ENCODE assay signal across 19 cellular contexts in the genomic region with DNA sequence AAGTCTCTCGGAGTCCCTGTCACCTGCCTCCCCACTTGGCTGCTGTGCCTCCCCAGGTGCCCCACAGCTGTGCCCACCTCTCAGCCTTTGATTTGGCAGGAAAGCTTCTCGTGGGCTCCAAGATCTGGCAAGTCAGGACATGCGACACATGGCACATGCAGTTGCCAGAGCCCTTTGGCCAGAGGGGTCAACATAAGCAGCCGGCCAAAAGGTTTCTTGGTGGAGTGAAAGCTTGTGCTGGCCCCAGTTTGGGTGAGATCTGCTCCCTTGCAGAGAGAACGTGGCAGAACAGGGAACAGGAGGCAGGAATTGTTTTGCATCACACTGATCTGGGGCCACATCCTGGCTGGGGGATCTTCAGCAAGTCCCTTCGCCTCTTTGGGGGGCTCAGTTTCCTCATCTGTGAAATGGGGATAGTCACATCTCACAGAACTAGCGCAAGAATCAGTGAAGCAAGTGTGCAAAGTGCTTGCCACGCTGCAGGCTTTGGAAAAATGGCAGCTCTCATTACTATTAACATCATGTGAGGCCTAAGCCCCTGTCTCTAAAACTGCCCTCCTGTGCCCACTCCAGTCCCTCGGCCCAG.
DNase-seq lines count a peak whose midpoint lies in the region; ATAC-seq, FAIRE-seq and TF ChIP-seq lines count a peak whose summit lies in the region.
"Had no signal": no experiment of that assay in that cellular context is flagged by ENCODE, and none has a peak within 500 bp of the region (broad histone marks: within the 10 kb centered on the region; RNA-seq: fewer than 3 reads in every experiment).

No MANE protein-coding gene starts in this region.

- H3K36me3 ChIP-seq in right atrium auricular region (no peaks in the 10 kb centered on the region), heart right ventricle (no peaks in the 10 kb centered on the region), HepG2 (replicated peaks in 1 of 2; ENCODE audit: control insufficient read depth in 1 of 2, insufficient read depth in 2 of 2, low read length in 2 of 2) (no peaks in the 10 kb centered on the region), tibial artery (peaks cover 0 to 6% (median 5%) of the 10 kb centered on the region in 3 donors)

- no peaks in the 10 kb centered on the region for H3K79me2 ChIP-seq in HepG2 (ENCODE audit: insufficient read depth, low read length)

- in situ Hi-C loops in HepG2 (cut with HindIII; ENCODE audit: extremely low pct_ligation_motif_present, low pct_unique_long_range_greater_than_20kb): no loop called here

- TF ChIP-seq EP300 in HepG2 (IDR thresholded peaks at IDR 0.05; ENCODE audit: low read depth in 2 of 2, low read length in 2 of 2) (no peak), HepG2 (CRISPR knock-in tag; IDR thresholded peaks at IDR 0.05; ENCODE audit: borderline replicate concordance) (no peak)

- no peak overlapping the region for H2AFZ ChIP-seq in HepG2 (ENCODE audit: low read length)

- H3K9ac ChIP-seq in HepG2 (ENCODE audit: insufficient read depth, low read depth, low read length): no peak overlapping the region

- H3K4me3 ChIP-seq in right atrium auricular region (no peak overlapping the region), heart right ventricle (no peak overlapping the region), HepG2 (replicated peaks in 1 of 3; ENCODE audit: insufficient read depth in 1 of 3, low read depth in 2 of 3, low read length in 3 of 3) (no peak overlapping the region), tibial artery (no peak overlapping the region)

- H3K27me3 ChIP-seq in right atrium auricular region (no peaks in the 10 kb centered on the region), heart right ventricle (no peaks in the 10 kb centered on the region), HepG2 (ENCODE audit: control insufficient read depth in 1 of 2, insufficient read depth in 2 of 2, low read length in 2 of 2) (peaks cover 1 to 30% of the 10 kb centered on the region in 2 experiments), tibial artery (no peaks in the 10 kb centered on the region)

- POLR2A ChIA-PET in HepG2 (lab: Yijun Ruan, JAX): no interaction called here

- no peak for DNase-seq in right atrium auricular region (ENCODE audit: low spot score)
- DNase-seq in heart right ventricle: no peak
- peak; percentile 60 for DNase-seq in cerebellar cortex (ENCODE audit: low spot score)
- no peak for DNase-seq in HepG2 (ENCODE audit: low spot score)
- peak; percentile 9 to 33 for DNase-seq in tibial artery
- no peak for DNase-seq in HuH-7 (ENCODE audit: low spot score)
- DNase-seq in stimulated activated naive CD4-positive, alpha-beta T cell treated with Interleukin-2 at 50 U/mL for 16 hours (lab: John Stamatoyannopoulos, UW): no peak
- DNase-seq: GDM1, GOT3, MM.1S, NCI-H1048, NCI-H1436, NCI-H187 treated with DMSO at 0.1 percent for 48 hours, NCI-H2107, NCI-H69 had no signal

- ATAC-seq in heart right ventricle (no peak), HepG2 (no peak), HG03442 (IDR thresholded peaks at IDR 0.05; ENCODE audit: unreplicated experiment) (no peak)
- ATAC-seq: HCT116 had no signal

- TF ChIP-seq CTCF in right atrium auricular region (IDR thresholded peaks at IDR 0.05): no peak
- no peak for TF ChIP-seq CTCF in heart right ventricle (IDR thresholded peaks at IDR 0.05)
- TF ChIP-seq CTCF in HepG2 (CRISPR knock-in tag; IDR thresholded peaks at IDR 0.05): no peak
- TF ChIP-seq CTCF in tibial artery (IDR thresholded peaks at IDR 0.05): no peak

- peak overlapping the region; percentile 71 to 76 for H3K27ac ChIP-seq in right atrium auricular region
- no peak overlapping the region for H3K27ac ChIP-seq in heart right ventricle
- H3K27ac ChIP-seq in HepG2 (ENCODE audit: extremely low read length, insufficient read depth, low read length): no peak overlapping the region
- H3K27ac ChIP-seq in tibial artery: peak overlapping the region; percentile 84 to 90

- H3K4me1 ChIP-seq in right atrium auricular region (peaks cover 0 to 84% of the 10 kb centered on the region in 2 donors), heart right ventricle (peaks cover 0 to 50% (median 28%) of the 10 kb centered on the region in 9 donors), HepG2 (ENCODE audit: insufficient read depth, low read length) (peaks cover 21% of the 10 kb centered on the region), tibial artery (peaks cover 0 to 92% (median 70%) of the 10 kb centered on the region in 4 donors)

- TF ChIP-seq RAD21 in HepG2 (CRISPR knock-in tag; IDR thresholded peaks at IDR 0.05): no peak

- no peak for FAIRE-seq in HepG2 (lab: Jason Lieb, UNC)
- FAIRE-seq: A204.1, GM19239 had no signal

- no peaks in the 10 kb centered on the region for H4K20me1 ChIP-seq in HepG2 (ENCODE audit: insufficient read depth, low read length)

- BruUV-seq in HepG2 (replicated peaks; lab: Mats Ljungman, UMichigan): no TSS peak

- 93 to 95% methylated on average over 9 of the region's 9 CpGs for WGBS in heart right ventricle, 2 donors
- 53% methylated on average over 9 of the region's 9 CpGs for WGBS in HepG2 (ENCODE audit: low lambda C conversion rate)

- intact Hi-C loops in heart right ventricle (cut with DNase I) (no loop called here), HepG2 (cut with micrococcal nuclease; ENCODE audit: unreplicated experiment) (no loop called here), tibial artery (cut with DNase I; ENCODE audit: low total_unique reads) (no loop called here)

- no peak overlapping the region for H3K4me2 ChIP-seq in HepG2 (ENCODE audit: low read depth, low read length)

- TF ChIP-seq POLR2A in HepG2 (IDR thresholded peaks at IDR 0.05; ENCODE audit: insufficient read depth in 1 of 2, low read depth in 2 of 2, low read length in 2 of 2): no peak

- no peaks in the 10 kb centered on the region for H3K9me3 ChIP-seq in right atrium auricular region
- no peaks in the 10 kb centered on the region for H3K9me3 ChIP-seq in heart right ventricle
- H3K9me3 ChIP-seq in HepG2 (ENCODE audit: low read length): no peaks in the 10 kb centered on the region
- no peaks in the 10 kb centered on the region for H3K9me3 ChIP-seq in tibial artery

- CTCF ChIA-PET in HepG2 (lab: Yijun Ruan, JAX; ENCODE audit: low intra/inter-chr PET ratio, low total read pairs): no interaction called here

TF ChIP-seq in HepG2, 621 proteins besides CTCF, POLR2A, EP300 and RAD21:
- peak; percentile 69 for TF ChIP-seq ZNF629 (CRISPR knock-in tag; conservative IDR thresholded peaks at IDR 0.05)
- TF ChIP-seq KMT2B (CRISPR knock-in tag; IDR thresholded peaks at IDR 0.05): no peak
- TF ChIP-seq, protein P1, sequence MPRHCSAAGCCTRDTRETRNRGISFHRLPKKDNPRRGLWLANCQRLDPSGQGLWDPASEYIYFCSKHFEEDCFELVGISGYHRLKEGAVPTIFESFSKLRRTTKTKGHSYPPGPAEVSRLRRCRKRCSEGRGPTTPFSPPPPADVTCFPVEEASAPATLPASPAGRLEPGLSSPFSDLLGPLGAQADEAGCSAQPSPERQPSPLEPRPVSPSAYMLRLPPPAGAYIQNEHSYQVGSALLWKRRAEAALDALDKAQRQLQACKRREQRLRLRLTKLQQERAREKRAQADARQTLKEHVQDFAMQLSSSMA (CRISPR knock-in tag; IDR thresholded peaks at IDR 0.05): no peak
TF ChIP-seq in HepG2: peak in this region for 1.

Comparison
In these comparisons a context has a peak if more than half of its experiments do, and no peak if none do; other contexts are left out.
1. H3K27ac ChIP-seq: peak in right atrium auricular region (2 of 2) and tibial artery (2 of 2); none in heart right ventricle (0 of 10) and HepG2 (single experiment).
2. DNase-seq: peak in cerebellar cortex (single experiment) and tibial artery (2 of 2); none in right atrium auricular region (single experiment), heart right ventricle (0 of 2), HepG2 (single experiment), HuH-7 (single experiment) and stimulated activated naive CD4-positive, alpha-beta T cell treated with Interleukin-2 at 50 U/mL for 16 hours (single experiment).